15 cellular contexts compared by ENCODE assay signal in genomic region chr1:161954050-161954449, GRCh38.
DNase-seq lines count a peak whose midpoint lies in the region; ATAC-seq, FAIRE-seq and TF ChIP-seq lines count a peak whose summit lies in the region.
"Had no signal": no experiment of that assay in that cellular context is flagged by ENCODE, and none has a peak within 500 bp of the region (broad histone marks: within the 10 kb centered on the region; RNA-seq: fewer than 3 reads in every experiment).

No MANE protein-coding gene starts in this region.

- ATAC-seq in A549: no peak
- ATAC-seq in PC-3: peak; percentile 44
- ATAC-seq in omental fat pad (ENCODE audit: low FRiP score): no peak
- ATAC-seq: right cardiac atrium had no signal

- no peaks in the 10 kb centered on the region for H3K9me2 ChIP-seq in PC-3 (replicated peaks; ENCODE audit: low read length)

- no peak for DNase-seq in A549 (ENCODE audit: low read depth in 1 of 2, low spot score in 1 of 2)
- DNase-seq in DMS153 (lab: John Stamatoyannopoulos, UW): peak; percentile 86
- no peak for DNase-seq in PC-3
- peak; percentile 3 for DNase-seq in kidney tubule cell (ENCODE audit: low spot score)
- DNase-seq in OCI-M2 (lab: John Stamatoyannopoulos, UW; ENCODE audit: unreplicated experiment): no peak
- no peak for DNase-seq in NCI-H146 treated with DMSO at 0.1 percent for 48 hours (lab: John Stamatoyannopoulos, UW; ENCODE audit: unreplicated experiment)
- no peak for DNase-seq in omental fat pad (ENCODE audit: low spot score)
- no peak for DNase-seq in GM20000 (ENCODE audit: low spot score)
- DNase-seq: activated CD8-positive, alpha-beta memory T cell treated with anti-CD3 and anti-CD28 coated beads, Interleukin-2, amount 50 U/mL, for 4 hours; effector CD4-positive, alpha-beta T cell; KG1; right cardiac atrium; RPMI8226 had no signal

- TF ChIP-seq POLR2A in A549 (IDR thresholded peaks at IDR 0.05; ENCODE audit: low read length): no peak

- no peak overlapping the region for H3K9ac ChIP-seq in PC-3 (ENCODE audit: low read length)

- BruUV-seq in PC-3 (replicated peaks; lab: Mats Ljungman, UMichigan): no TSS peak

- H3K27ac ChIP-seq in A549 (no peak overlapping the region), PC-3 (ENCODE audit: low read length) (no peak overlapping the region)
- H3K27ac ChIP-seq: VCaP had no signal

- H3K4me3 ChIP-seq in A549: no peak overlapping the region
- H3K4me3 ChIP-seq in PC-3 (ENCODE audit: low read length): no peak overlapping the region

- 48% methylated on average over 2 of the region's 2 CpGs for WGBS in A549 (ENCODE audit: missing lambda C conversion rate)

- H3K36me3 ChIP-seq in PC-3 (ENCODE audit: low read depth, low read length): 0 out of 2 replicates have a peak, but pooled peaks cover 6% of the 10 kb centered on the region

- H3K4me2 ChIP-seq in A549 (0 out of 3 replicates have a peak overlapping the region, but pooled peaks have one; percentile 15), PC-3 (ENCODE audit: low read length) (no peak overlapping the region)

- H3K79me2 ChIP-seq in PC-3 (ENCODE audit: low read length): no peaks in the 10 kb centered on the region

- no peak overlapping the region for H2AFZ ChIP-seq in PC-3 (ENCODE audit: low read length)

- intact Hi-C loops in PC-3 (cut with micrococcal nuclease): no loop called here

- CTCF ChIA-PET in A549 (lab: Yijun Ruan, JAX): no interaction called here
- CTCF ChIA-PET in PC-3 (lab: Charles Lee): no interaction called here

- no peak for FAIRE-seq in A549 (lab: Jason Lieb, UNC)
- FAIRE-seq: frontal cortex had no signal

- POLR2A ChIA-PET in A549 (lab: Yijun Ruan, JAX): no interaction called here
- POLR2A ChIA-PET in PC-3 (lab: Charles Lee; ENCODE audit: unreplicated experiment): no interaction called here

- no peak for TF ChIP-seq RAD21 in A549 (conservative IDR thresholded peaks at IDR 0.05 in 1 of 2, IDR thresholded peaks at IDR 0.05 in 1 of 2)

- H4K20me1 ChIP-seq in PC-3 (ENCODE audit: low read length): no peaks in the 10 kb centered on the region

- H3K9me3 ChIP-seq in A549 (no peaks in the 10 kb centered on the region), PC-3 (ENCODE audit: low read length) (no peaks in the 10 kb centered on the region)

- H3K27me3 ChIP-seq in PC-3 (ENCODE audit: low read length): no peaks in the 10 kb centered on the region

- no peaks in the 10 kb centered on the region for H3F3A ChIP-seq in PC-3 (ENCODE audit: low read length, unreplicated experiment)

- H3K4me1 ChIP-seq in A549 (peaks cover 10% of the 10 kb centered on the region), PC-3 (ENCODE audit: insufficient read depth, low read length) (peaks cover 6% of the 10 kb centered on the region; the same call in 1 of the 2 replicates)

- no peak for TF ChIP-seq EP300 in A549 (IDR thresholded peaks at IDR 0.05)

- TF ChIP-seq CTCF in A549 (IDR thresholded peaks at IDR 0.05): no peak
- no peak for TF ChIP-seq CTCF in PC-3 (conservative IDR thresholded peaks at IDR 0.05; ENCODE audit: low read depth, low read length)
- TF ChIP-seq CTCF in omental fat pad (IDR thresholded peaks at IDR 0.05): no peak
- no peak for TF ChIP-seq CTCF in GM20000 (IDR thresholded peaks at IDR 0.05; ENCODE audit: extremely low read depth, missing control alignments)

TF ChIP-seq in A549, 52 proteins besides CTCF, POLR2A, EP300 and RAD21:
- TF ChIP-seq KDM5A (IDR thresholded peaks at IDR 0.05) (no peak), HOXB5 (CRISPR knock-in tag; IDR thresholded peaks at IDR 0.05) (no peak), EHF (CRISPR knock-in tag; IDR thresholded peaks at IDR 0.05) (no peak), RCOR1 (IDR thresholded peaks at IDR 0.05; ENCODE audit: low read depth, low read length) (no peak), CBX8 (IDR thresholded peaks at IDR 0.05) (no peak), EHMT2 (IDR thresholded peaks at IDR 0.05; ENCODE audit: low read depth) (no peak), BHLHE40 (IDR thresholded peaks at IDR 0.05; ENCODE audit: low read depth, low read length) (no peak), ELK1 (IDR thresholded peaks at IDR 0.05; ENCODE audit: low read depth, low read length) (no peak), JUNB (IDR thresholded peaks at IDR 0.05) (no peak), POLR2AphosphoS2 (conservative IDR thresholded peaks at IDR 0.05; ENCODE audit: low read length) (no peak), HOXB13 (CRISPR knock-in tag; IDR thresholded peaks at IDR 0.05; ENCODE audit: low read depth) (no peak), MYC (IDR thresholded peaks at IDR 0.05; ENCODE audit: borderline replicate concordance, low read length) (no peak), ATOH8 (CRISPR knock-in tag; IDR thresholded peaks at IDR 0.05; ENCODE audit: low read depth) (no peak), PBX3 (IDR thresholded peaks at IDR 0.05) (no peak), USF2 (IDR thresholded peaks at IDR 0.05) (no peak), HEYL (CRISPR knock-in tag; IDR thresholded peaks at IDR 0.05) (no peak), FOSL2 (IDR thresholded peaks at IDR 0.05) (no peak), FOSL2 (CRISPR knock-in tag; IDR thresholded peaks at IDR 0.05) (no peak), BCL3 (IDR thresholded peaks at IDR 0.05) (no peak), MAX (IDR thresholded peaks at IDR 0.05) (no peak), NPAS2 (CRISPR knock-in tag; IDR thresholded peaks at IDR 0.05; ENCODE audit: borderline replicate concordance) (no peak)

Comparison
In these comparisons a context has a peak if more than half of its experiments do, and no peak if none do; other contexts are left out.
1. DNase-seq: peak in DMS153 (single experiment) and kidney tubule cell (single experiment); none in A549 (0 of 2), PC-3 (single experiment), OCI-M2 (single experiment), NCI-H146 treated with DMSO at 0.1 percent for 48 hours (single experiment), omental fat pad (single experiment) and GM20000 (single experiment).